8 cellular contexts compared by ENCODE assay signal in genomic region chr18:51032193-51032592, GRCh38. TPM values are rescaled to one million over a fixed set of nuclear protein-coding genes. Genes with fewer than 3 reads are reported as not detected.
DNase-seq lines count a peak whose midpoint lies in the region; ATAC-seq and TF ChIP-seq lines count a peak whose summit lies in the region.

No MANE protein-coding gene starts in this region.

- 34 to 35% methylated on average over 5 of the region's 5 CpGs for WGBS in transverse colon (ENCODE audit: low coverage in 1 of 2), 2 donors

- intact Hi-C loops in cardiac septum (cut with DNase I) (no loop called here), lower lobe of right lung (cut with DNase I) (no loop called here), transverse colon (cut with DNase I; ENCODE audit: low total_unique reads) (loop anchor here (10.0 kb wide), 1 partner anchor 207 kb away; the partner anchor contains the start of gene MRO)

- H3K27me3 ChIP-seq in cardiac muscle cell (no peaks in the 10 kb centered on the region), lower lobe of right lung (ENCODE audit: low read depth) (no peaks in the 10 kb centered on the region), transverse colon (no peaks in the 10 kb centered on the region)

- DNase-seq in cardiac muscle cell (ENCODE audit: low read depth in 1 of 2, low spot score in 1 of 2) (no peak), cardiac septum (ENCODE audit: low spot score) (no peak), lower lobe of right lung (no peak), transverse colon (no peak), HUDEP-2 (lab: John Stamatoyannopoulos, UW; ENCODE audit: unreplicated experiment in 76 of 76) (no peak), NCI-H510A treated with DMSO at 0.1 percent for 48 hours (lab: John Stamatoyannopoulos, UW) (no peak), NCI-H510A (lab: John Stamatoyannopoulos, UW) (no peak)
- no peak for DNase-seq in activated naive CD8-positive, alpha-beta T cell treated with anti-CD3 and anti-CD28 coated beads, Interleukin-2, amount 50 U/mL, for 24 hours

- no peaks in the 10 kb centered on the region for H3K27me3 Mint-ChIP-seq in activated naive CD8-positive, alpha-beta T cell treated with anti-CD3 and anti-CD28 coated beads, Interleukin-2, amount 50 U/mL, for 24 hours

- TF ChIP-seq CTCF in cardiac muscle cell (IDR thresholded peaks at IDR 0.05; ENCODE audit: low read depth, low read length) (no peak), lower lobe of right lung (IDR thresholded peaks at IDR 0.05) (no peak), transverse colon (IDR thresholded peaks at IDR 0.05) (no peak)

- in situ Hi-C loops in transverse colon (cut with MboI; ENCODE audit: low pct_ligation_motif_present in 1 of 4, low pct_unique_long_range_greater_than_20kb in 1 of 4, low sequenced_read_pairs in 3 of 4), result loop anchor here in 2 of 4 donors (25.0 kb wide), 2 partner anchors 145 to 220 kb away; partner anchors contain the start of genes MRO (in 2 of the 2) and ME2 (in 1 of the 2)

- H3K4me3 ChIP-seq in cardiac muscle cell (peak overlapping the region; percentile 66), lower lobe of right lung (peak overlapping the region; percentile 68), transverse colon (peak overlapping the region in 1 of 4 donors; percentile 87)

- H3K27ac Mint-ChIP-seq in activated naive CD8-positive, alpha-beta T cell treated with anti-CD3 and anti-CD28 coated beads, Interleukin-2, amount 50 U/mL, for 24 hours, result no peak overlapping the region

- TF ChIP-seq POLR2A in transverse colon (IDR thresholded peaks at IDR 0.05), result no peak

- H3K27ac ChIP-seq in cardiac muscle cell (no peak overlapping the region), lower lobe of right lung (no peak overlapping the region), transverse colon (peak overlapping the region; percentile 97 to 99 (median 98))

- H3K9me3 Mint-ChIP-seq in activated naive CD8-positive, alpha-beta T cell treated with anti-CD3 and anti-CD28 coated beads, Interleukin-2, amount 50 U/mL, for 24 hours, result no peaks in the 10 kb centered on the region

- no peak for ATAC-seq in activated naive CD8-positive, alpha-beta T cell treated with anti-CD3 and anti-CD28 coated beads, Interleukin-2, amount 50 U/mL, for 24 hours
- no peak for ATAC-seq in lower lobe of right lung

- peaks cover 80% of the 10 kb centered on the region for H3K4me1 Mint-ChIP-seq in activated naive CD8-positive, alpha-beta T cell treated with anti-CD3 and anti-CD28 coated beads, Interleukin-2, amount 50 U/mL, for 24 hours

- H3K4me1 ChIP-seq in cardiac muscle cell (ENCODE audit: low read depth) (peaks cover 26% of the 10 kb centered on the region), lower lobe of right lung (peaks cover 69% of the 10 kb centered on the region), transverse colon (peaks cover 27 to 80% (median 53%) of the 10 kb centered on the region in 4 donors)

- H3K36me3 ChIP-seq in cardiac muscle cell (no peaks in the 10 kb centered on the region), lower lobe of right lung (peaks cover 5% of the 10 kb centered on the region), transverse colon (no peaks in the 10 kb centered on the region)

- peaks cover 12% of the 10 kb centered on the region for H3K36me3 Mint-ChIP-seq in activated naive CD8-positive, alpha-beta T cell treated with anti-CD3 and anti-CD28 coated beads, Interleukin-2, amount 50 U/mL, for 24 hours (ENCODE audit: low read depth)

- H3K9me3 ChIP-seq in cardiac muscle cell (ENCODE audit: low read depth) (no peaks in the 10 kb centered on the region), lower lobe of right lung (no peaks in the 10 kb centered on the region), transverse colon (no peaks in the 10 kb centered on the region)

- peak overlapping the region; percentile 94 for H3K4me3 Mint-ChIP-seq in activated naive CD8-positive, alpha-beta T cell treated with anti-CD3 and anti-CD28 coated beads, Interleukin-2, amount 50 U/mL, for 24 hours

- TF ChIP-seq EP300 in transverse colon (IDR thresholded peaks at IDR 0.05; ENCODE audit: low read depth), result no peak

RNA-seq across cellular contexts. Expression of gene SMAD4, which starts 2.2 kb away (rescaled TPM):
- total RNA-seq in cardiac muscle cell (69.4 and 72.4 TPM in 2 replicates), cardiac septum (88.7 TPM), lower lobe of right lung (97.8 TPM), transverse colon (100 to 1,000 TPM in 1 of 4 donors, 10 to 100 TPM in 3; 77.1 to 172 (median 85.6) TPM)
- polyA plus RNA-seq in cardiac muscle cell, result 75.5 and 90.0 TPM in 2 replicates

Comparison
In these comparisons a context has a peak if more than half of its experiments do, and no peak if none do; other contexts are left out.
1. H3K27ac ChIP-seq: peak in transverse colon (4 of 4); none in cardiac muscle cell (single experiment) and lower lobe of right lung (single experiment).